22 cellular contexts compared by ENCODE assay signal in the genomic region with DNA sequence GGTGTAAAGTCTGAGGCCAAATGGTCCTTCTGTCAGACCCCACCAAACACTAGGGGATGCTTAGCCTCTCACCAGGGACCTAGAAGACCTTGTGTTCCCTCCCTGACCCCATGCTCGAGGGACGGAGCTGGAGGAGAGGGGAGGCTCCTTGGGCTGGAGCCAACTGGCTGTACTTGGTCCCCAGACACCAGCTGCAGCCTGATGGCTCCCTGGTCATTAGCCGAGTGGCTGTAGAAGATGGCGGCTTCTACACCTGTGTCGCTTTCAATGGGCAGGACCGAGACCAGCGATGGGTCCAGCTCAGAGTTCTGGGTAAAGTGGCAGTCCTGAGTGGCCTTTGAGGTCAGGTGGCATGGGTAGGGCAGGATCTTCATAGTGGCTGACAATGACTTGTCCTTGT. TPM values are rescaled to one million over a fixed set of nuclear protein-coding genes. Genes with fewer than 3 reads are reported as not detected.
"Had no signal": no experiment of that assay in that cellular context is flagged by ENCODE, and none has a peak within 500 bp of the region (broad histone marks: within the 10 kb centered on the region; RNA-seq: fewer than 3 reads in every experiment).

No MANE protein-coding gene starts in this region.

- H3K27ac Mint-ChIP-seq: T-cell; T-helper 1 cell treated with Interleukin-12 subunit alpha and Interleukin-12 subunit beta and Interleukin-4 antibody, amounts not matched to agents 30 μg/mL and 1 μg/mL, for 36 hours had no signal

- DNase-seq: KBM-7; NCI-H1092; NCI-H1105 treated with DMSO at 0.1 percent for 48 hours; NCI-H1417 treated with DMSO at 0.1 percent for 48 hours; NCI-H146; NCI-H1694 treated with DMSO at 0.1 percent for 48 hours; NCI-H1930; NCI-H2081; NCI-H2107; NCI-H2227 treated with DMSO at 0.1 percent for 48 hours; NCI-H526 treated with DMSO at 0.1 percent for 48 hours; NCI-H774; NK-92 treated with Interleukin-12 subunit alpha and Interleukin-12 subunit beta, amount 100 ng/mL, for 24 hours; PC-3; SHP77; SJCRH30; SW 1271; T-cell had no signal

- H3K36me3 ChIP-seq: SJCRH30 had no signal

- FAIRE-seq: HepG2 had no signal

- H3K27ac ChIP-seq: RWPE1, SJCRH30 had no signal

- H3K27me3 ChIP-seq: SJCRH30 had no signal

- H3K4me1 ChIP-seq: SJCRH30 had no signal

- H3K36me3 Mint-ChIP-seq: T-cell had no signal

- H3K9me3 Mint-ChIP-seq: T-cell; T-helper 1 cell treated with Interleukin-12 subunit alpha and Interleukin-12 subunit beta and Interleukin-4 antibody, amounts not matched to agents 30 μg/mL and 1 μg/mL, for 36 hours had no signal

- H3K9me3 ChIP-seq: SJCRH30 had no signal

- H3K4me3 ChIP-seq: SJCRH30 had no signal

- ATAC-seq: Panc1, PC-3, T-cell had no signal

- H3K4me3 Mint-ChIP-seq: T-cell; T-helper 1 cell treated with Interleukin-12 subunit alpha and Interleukin-12 subunit beta and Interleukin-4 antibody, amounts not matched to agents 30 μg/mL and 1 μg/mL, for 36 hours had no signal

RNA-seq across cellular contexts. Expression of a gene that starts 29.0 kb away (rescaled TPM):
- total RNA-seq: HepG2, SJCRH30 had no signal
- polyA plus RNA-seq: HepG2 had no signal
